ENCODE assay signal across 28 cellular contexts in genomic region chr10:37473906-37474305, GRCh38.
"Had no signal": no experiment of that assay in that cellular context is flagged by ENCODE, and none has a peak within 500 bp of the region (broad histone marks: within the 10 kb centered on the region; RNA-seq: fewer than 3 reads in every experiment).

No MANE protein-coding gene starts in this region.

- H3K9me3 ChIP-seq: suprapubic skin, testis, thoracic aorta, thyroid gland, tibial artery, transverse colon, upper lobe of left lung, upper lobe of right lung, uterus, vagina had no signal

- H3K4me1 ChIP-seq: stomach, suprapubic skin, testis, thyroid gland, tibial artery, tibial nerve, transverse colon, upper lobe of left lung, upper lobe of right lung, uterus, vagina had no signal

- H3K27ac ChIP-seq: stomach, suprapubic skin, testis, thoracic aorta, thyroid gland, tibial artery, tibial nerve, transverse colon, upper lobe of left lung, upper lobe of right lung, uterus, vagina had no signal

- DNase-seq: stimulated activated CD4-positive, alpha-beta T cell treated with anti-CD3 and anti-CD28 coated beads, Interleukin-2, amount 100 ng/mL, for 48 hours; stimulated activated CD4-positive, alpha-beta T cell treated with anti-CD3 and anti-CD28 coated beads, Interleukin-4, amount 100 ng/mL, for 1 hour; stimulated activated CD4-positive, alpha-beta T cell treated with anti-CD3 and anti-CD28 coated beads, Interleukin-4, amount 100 ng/mL, for 24 hours; stimulated activated CD4-positive, alpha-beta T cell treated with anti-CD3 and anti-CD28 coated beads, Interleukin-4, amount 100 ng/mL, for 4 hours; stimulated activated CD8-positive, alpha-beta memory T cell treated with anti-CD3 and anti-CD28 coated beads, Interleukin-4, amount 100 ng/mL, for 48 hours; stimulated activated naive B cell treated with anti-CD40 and anti-IgM and Interleukin-4, amounts not matched to agents 10 μg/mL and 1 μg/mL and 100 μg/mL, for 72 hours; stimulated activated naive CD4-positive, alpha-beta T cell; stimulated activated naive CD4-positive, alpha-beta T cell treated with Interleukin-2 at 50 U/mL for 16 hours; stimulated activated naive CD8-positive, alpha-beta T cell treated with anti-CD3 and anti-CD28 coated beads, Interleukin-15, amount 100 ng/mL, for 72 hours; stimulated activated naive CD8-positive, alpha-beta T cell treated with anti-CD3 and anti-CD28 coated beads, Interleukin-15, Interleukin-2, amounts not matched to agents 100 U/mL and 50 U/mL, for 24 hours; stomach; substantia nigra; testis; thyroid gland; tibial artery; transverse colon; trophoblast cell; upper lobe of left lung; upper lobe of right lung; uterus had no signal

- H3K27me3 Mint-ChIP-seq: stimulated activated memory B cell treated with anti-CD40 and anti-IgM and Interleukin-4, amounts not matched to agents 10 μg/mL and 1 μg/mL and 100 μg/mL, for 72 hours; stimulated activated naive B cell treated with anti-CD40 and anti-IgM and Interleukin-4, amounts not matched to agents 10 μg/mL and 1 μg/mL and 100 μg/mL, for 72 hours; stimulated activated naive CD8-positive, alpha-beta T cell treated with anti-CD3 and anti-CD28 coated beads, Interleukin-15, amount 100 ng/mL, for 72 hours; stimulated activated naive CD8-positive, alpha-beta T cell treated with anti-CD3 and anti-CD28 coated beads, Interleukin-15, Interleukin-2, amounts not matched to agents 100 ng/mL and 50 ng/mL, for 24 hours; type B pancreatic cell had no signal

- H3K4me3 ChIP-seq: stomach, suprapubic skin, testis, thoracic aorta, thyroid gland, tibial artery, tibial nerve, transverse colon, upper lobe of left lung, upper lobe of right lung, uterus, vagina had no signal

- H3K27me3 ChIP-seq: stomach, suprapubic skin, testis, thyroid gland, tibial artery, tibial nerve, transverse colon, upper lobe of left lung, upper lobe of right lung, uterus, vagina had no signal

- H3K36me3 Mint-ChIP-seq: stimulated activated effector memory CD8-positive, alpha-beta T cell treated with anti-CD3 and anti-CD28 coated beads, Interleukin-12 subunit alpha, Interleukin-12 subunit beta, amount 100 ng/mL, for 72 hours; stimulated activated memory B cell treated with anti-CD40 and anti-IgM and Interleukin-4, amounts not matched to agents 10 μg/mL and 1 μg/mL and 100 μg/mL, for 72 hours; stimulated activated naive B cell treated with anti-CD40 and anti-IgM and Interleukin-4, amounts not matched to agents 10 μg/mL and 1 μg/mL and 100 μg/mL, for 72 hours; type B pancreatic cell had no signal

- ATAC-seq: stimulated activated effector memory CD8-positive, alpha-beta T cell treated with anti-CD3 and anti-CD28 coated beads, Interleukin-12 subunit alpha, Interleukin-12 subunit beta, amount 100 ng/mL, for 72 hours; stimulated activated memory B cell treated with anti-CD40 and anti-IgM and Interleukin-4, amounts not matched to agents 10 μg/mL and 1 μg/mL and 100 μg/mL, for 72 hours; stimulated activated naive B cell treated with anti-CD40 and anti-IgM and Interleukin-4, amounts not matched to agents 10 μg/mL and 1 μg/mL and 100 μg/mL, for 72 hours; stimulated activated naive CD8-positive, alpha-beta T cell treated with anti-CD3 and anti-CD28 coated beads, Interleukin-15, amount 100 ng/mL, for 72 hours; stimulated activated naive CD8-positive, alpha-beta T cell treated with anti-CD3 and anti-CD28 coated beads, Interleukin-15, Interleukin-2, amounts not matched to agents 100 U/mL and 50 U/mL, for 24 hours; upper lobe of right lung had no signal

- H3K4me3 Mint-ChIP-seq: stimulated activated effector memory CD8-positive, alpha-beta T cell treated with anti-CD3 and anti-CD28 coated beads, Interleukin-12 subunit alpha, Interleukin-12 subunit beta, amount 100 ng/mL, for 72 hours; stimulated activated memory B cell treated with anti-CD40 and anti-IgM and Interleukin-4, amounts not matched to agents 10 μg/mL and 1 μg/mL and 100 μg/mL, for 72 hours; stimulated activated naive B cell treated with anti-CD40 and anti-IgM and Interleukin-4, amounts not matched to agents 10 μg/mL and 1 μg/mL and 100 μg/mL, for 72 hours; stimulated activated naive CD8-positive, alpha-beta T cell treated with anti-CD3 and anti-CD28 coated beads, Interleukin-15, amount 100 ng/mL, for 72 hours; stimulated activated naive CD8-positive, alpha-beta T cell treated with anti-CD3 and anti-CD28 coated beads, Interleukin-15, Interleukin-2, amounts not matched to agents 100 ng/mL and 50 ng/mL, for 24 hours; type B pancreatic cell had no signal

- H3K27ac Mint-ChIP-seq: stimulated activated effector memory CD8-positive, alpha-beta T cell treated with anti-CD3 and anti-CD28 coated beads, Interleukin-12 subunit alpha, Interleukin-12 subunit beta, amount 100 ng/mL, for 72 hours; stimulated activated memory B cell treated with anti-CD40 and anti-IgM and Interleukin-4, amounts not matched to agents 10 μg/mL and 1 μg/mL and 100 μg/mL, for 72 hours; stimulated activated naive B cell treated with anti-CD40 and anti-IgM and Interleukin-4, amounts not matched to agents 10 μg/mL and 1 μg/mL and 100 μg/mL, for 72 hours; stimulated activated naive CD8-positive, alpha-beta T cell treated with anti-CD3 and anti-CD28 coated beads, Interleukin-15, amount 100 ng/mL, for 72 hours; stimulated activated naive CD8-positive, alpha-beta T cell treated with anti-CD3 and anti-CD28 coated beads, Interleukin-15, Interleukin-2, amounts not matched to agents 100 ng/mL and 50 ng/mL, for 24 hours; type B pancreatic cell had no signal

- H3K4me1 Mint-ChIP-seq: stimulated activated effector memory CD8-positive, alpha-beta T cell treated with anti-CD3 and anti-CD28 coated beads, Interleukin-12 subunit alpha, Interleukin-12 subunit beta, amount 100 ng/mL, for 72 hours; stimulated activated memory B cell treated with anti-CD40 and anti-IgM and Interleukin-4, amounts not matched to agents 10 μg/mL and 1 μg/mL and 100 μg/mL, for 72 hours; stimulated activated naive B cell treated with anti-CD40 and anti-IgM and Interleukin-4, amounts not matched to agents 10 μg/mL and 1 μg/mL and 100 μg/mL, for 72 hours; stimulated activated naive CD8-positive, alpha-beta T cell treated with anti-CD3 and anti-CD28 coated beads, Interleukin-15, amount 100 ng/mL, for 72 hours had no signal

- H3K36me3 ChIP-seq: stomach, suprapubic skin, thoracic aorta, thyroid gland, tibial artery, tibial nerve, transverse colon, upper lobe of left lung, upper lobe of right lung, uterus, vagina had no signal
